Comparison of ENCODE assay signal across 9 cellular contexts in the genomic region with DNA sequence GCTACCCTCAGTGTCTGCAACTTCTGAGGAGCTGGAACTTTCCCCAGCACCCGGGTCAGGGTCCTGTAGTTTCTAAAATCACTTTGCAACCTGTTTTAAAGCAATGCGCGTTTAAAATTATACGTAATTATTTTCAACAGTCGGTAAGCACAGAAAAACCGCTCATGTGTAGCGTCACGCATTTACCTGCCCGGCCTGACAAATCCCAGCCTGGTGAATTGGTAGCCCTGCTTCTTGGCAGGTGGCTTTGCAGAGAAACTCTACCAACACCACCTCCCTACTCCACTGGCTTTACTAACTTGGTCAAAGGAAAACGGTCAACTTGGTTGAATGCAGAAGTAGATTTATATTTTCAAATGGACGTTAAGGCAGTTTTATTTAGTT. TPM values are rescaled to one million over a fixed set of nuclear protein-coding genes. Genes with fewer than 3 reads are reported as not detected.
DNase-seq lines count a peak whose midpoint lies in the region; ATAC-seq and TF ChIP-seq lines count a peak whose summit lies in the region.
"Had no signal": no experiment of that assay in that cellular context is flagged by ENCODE, and none has a peak within 500 bp of the region (broad histone marks: within the 10 kb centered on the region; RNA-seq: fewer than 3 reads in every experiment).

No MANE protein-coding gene starts in this region.

- H3K4me3 Mint-ChIP-seq in activated CD4-positive, alpha-beta T cell treated with anti-CD3 and anti-CD28 coated beads for 36 hours: peak overlapping the region; percentile 66
- H3K4me3 Mint-ChIP-seq in activated naive CD8-positive, alpha-beta T cell treated with anti-CD3 and anti-CD28 coated beads, Interleukin-2, amount 50 U/mL, for 24 hours: peak overlapping the region; percentile 82

- H3K4me3 ChIP-seq in right lobe of liver (peak overlapping the region; percentile 42 to 56 (median 55)), upper lobe of left lung (peak overlapping the region; percentile 47 to 64 (median 58))

- no peaks in the 10 kb centered on the region for H3K9me3 Mint-ChIP-seq in activated CD4-positive, alpha-beta T cell treated with anti-CD3 and anti-CD28 coated beads for 36 hours (ENCODE audit: low read depth)
- peaks cover 4% of the 10 kb centered on the region for H3K9me3 Mint-ChIP-seq in activated naive CD8-positive, alpha-beta T cell treated with anti-CD3 and anti-CD28 coated beads, Interleukin-2, amount 50 U/mL, for 24 hours

- intact Hi-C loops in activated CD4-positive, alpha-beta T cell treated with anti-CD3 and anti-CD28 coated beads for 36 hours (cut with DNase I, micrococcal nuclease): no loop called here
- intact Hi-C loops in right lobe of liver (cut with DNase I): no loop called here

- WGBS in right lobe of liver (ENCODE audit: insufficient coverage, low coverage, low lambda C conversion rate, missing lambda C conversion rate): 13% methylated on average over 11 of the region's 11 CpGs
- 34 to 42% methylated on average over 10 to 11 of the region's 11 CpGs for WGBS in upper lobe of left lung, 2 donors

- CTCF ChIA-PET in activated CD4-positive, alpha-beta T cell treated with anti-CD3 and anti-CD28 coated beads for 36 hours (lab: Charles Lee): no interaction called here

- H3K27ac Mint-ChIP-seq in activated CD4-positive, alpha-beta T cell treated with anti-CD3 and anti-CD28 coated beads for 36 hours: no peak overlapping the region
- peak overlapping the region; percentile 86 for H3K27ac Mint-ChIP-seq in activated naive CD8-positive, alpha-beta T cell treated with anti-CD3 and anti-CD28 coated beads, Interleukin-2, amount 50 U/mL, for 24 hours

- no peak for TF ChIP-seq POLR2A in right lobe of liver (IDR thresholded peaks at IDR 0.05)
- no peak for TF ChIP-seq POLR2A in upper lobe of left lung (IDR thresholded peaks at IDR 0.05)

- TF ChIP-seq CTCF in right lobe of liver (IDR thresholded peaks at IDR 0.05) (no peak), upper lobe of left lung (IDR thresholded peaks at IDR 0.05) (no peak), GM10266 (IDR thresholded peaks at IDR 0.05; ENCODE audit: control insufficient read depth, insufficient read depth, low read depth, missing control alignments) (no peak)

- H3K27me3 ChIP-seq in right lobe of liver (no peaks in the 10 kb centered on the region), upper lobe of left lung (no peaks in the 10 kb centered on the region)

- H3K36me3 Mint-ChIP-seq in activated CD4-positive, alpha-beta T cell treated with anti-CD3 and anti-CD28 coated beads for 36 hours (ENCODE audit: low read depth): no peaks in the 10 kb centered on the region
- no peaks in the 10 kb centered on the region for H3K36me3 Mint-ChIP-seq in activated naive CD8-positive, alpha-beta T cell treated with anti-CD3 and anti-CD28 coated beads, Interleukin-2, amount 50 U/mL, for 24 hours (ENCODE audit: low read depth)

- TF ChIP-seq EP300 in upper lobe of left lung (IDR thresholded peaks at IDR 0.05): no peak

- POLR2A ChIA-PET in activated CD4-positive, alpha-beta T cell treated with anti-CD3 and anti-CD28 coated beads for 36 hours (lab: Charles Lee): no interaction called here

- DNase-seq in activated CD4-positive, alpha-beta T cell treated with anti-CD3 and anti-CD28 coated beads for 36 hours: no peak
- DNase-seq in activated CD4-positive, alpha-beta T cell treated with anti-CD3 and anti-CD28 coated beads, Interleukin-2, amount 50 U/mL, for 4 hours: no peak
- peak; percentile 8 for DNase-seq in activated naive CD8-positive, alpha-beta T cell treated with anti-CD3 and anti-CD28 coated beads, Interleukin-2, amount 50 U/mL, for 24 hours
- DNase-seq in right lobe of liver: no peak
- peak in 1 of 2 donors; percentile 58 for DNase-seq in upper lobe of left lung
- DNase-seq in GM10266 (ENCODE audit: extremely low spot score): no peak

- peaks cover 35% of the 10 kb centered on the region for H3K27me3 Mint-ChIP-seq in activated CD4-positive, alpha-beta T cell treated with anti-CD3 and anti-CD28 coated beads for 36 hours
- H3K27me3 Mint-ChIP-seq in activated naive CD8-positive, alpha-beta T cell treated with anti-CD3 and anti-CD28 coated beads, Interleukin-2, amount 50 U/mL, for 24 hours: peaks cover 34% of the 10 kb centered on the region

- H3K27ac ChIP-seq in right lobe of liver (no peak overlapping the region), upper lobe of left lung (peak overlapping the region; percentile 74 to 93 (median 87))

- H3K9me3 ChIP-seq in right lobe of liver: no peaks in the 10 kb centered on the region
- no peaks in the 10 kb centered on the region for H3K9me3 ChIP-seq in upper lobe of left lung

- no peaks in the 10 kb centered on the region for H3K36me3 ChIP-seq in right lobe of liver
- no peaks in the 10 kb centered on the region for H3K36me3 ChIP-seq in upper lobe of left lung

- peaks cover 10% of the 10 kb centered on the region for H3K4me1 Mint-ChIP-seq in activated CD4-positive, alpha-beta T cell treated with anti-CD3 and anti-CD28 coated beads for 36 hours
- H3K4me1 Mint-ChIP-seq in activated naive CD8-positive, alpha-beta T cell treated with anti-CD3 and anti-CD28 coated beads, Interleukin-2, amount 50 U/mL, for 24 hours: peaks cover 18% of the 10 kb centered on the region

- ATAC-seq in activated CD4-positive, alpha-beta T cell treated with anti-CD3 and anti-CD28 coated beads for 36 hours: no peak
- ATAC-seq in HG03342 (IDR thresholded peaks at IDR 0.05; ENCODE audit: unreplicated experiment) (peak; percentile 4), right lobe of liver (peak in 3 of 4 donors; percentile 15 to 43 (median 37)), upper lobe of left lung (ENCODE audit: low FRiP score in 2 of 2) (no peak)
- ATAC-seq in activated naive CD8-positive, alpha-beta T cell treated with anti-CD3 and anti-CD28 coated beads, Interleukin-2, amount 50 U/mL, for 24 hours: peak; percentile 13
- no peak for ATAC-seq in activated CD4-positive, CD25-positive, alpha-beta regulatory T cell treated with anti-CD3 and anti-CD28 coated beads, Interleukin-2, amount 50 U/mL, for 24 hours

- peaks cover 0 to 7% (median 0%) of the 10 kb centered on the region in 4 donors for H3K4me1 ChIP-seq in right lobe of liver
- peaks cover 0 to 14% (median 5%) of the 10 kb centered on the region in 4 donors for H3K4me1 ChIP-seq in upper lobe of left lung

RNA-seq across cellular contexts. Expression of a gene that starts 0.7 kb away (rescaled TPM):
- not detected for total RNA-seq in activated CD4-positive, alpha-beta T cell treated with anti-CD3 and anti-CD28 coated beads for 36 hours
- under 1 TPM in 4 of 6 experiments, not detected in 2; 0.06 to 0.84 (median 0.27) TPM for total RNA-seq in right lobe of liver
- 10 to 100 TPM in 3 of 6 donors, 1 to 10 TPM in 3; 7.6 to 29.3 (median 11.4) TPM for total RNA-seq in upper lobe of left lung
- total RNA-seq: Daoy had no signal

Comparison
In these comparisons a context has a peak if more than half of its experiments do, and no peak if none do; other contexts are left out.
1. ATAC-seq: peak in HG03342 (single experiment), activated naive CD8-positive, alpha-beta T cell treated with anti-CD3 and anti-CD28 coated beads, Interleukin-2, amount 50 U/mL, for 24 hours (single experiment) and right lobe of liver (3 of 4); none in activated CD4-positive, alpha-beta T cell treated with anti-CD3 and anti-CD28 coated beads for 36 hours (single experiment), upper lobe of left lung (0 of 2) and activated CD4-positive, CD25-positive, alpha-beta regulatory T cell treated with anti-CD3 and anti-CD28 coated beads, Interleukin-2, amount 50 U/mL, for 24 hours (0 of 2).
2. H3K27ac ChIP-seq: peak in upper lobe of left lung (4 of 4); none in right lobe of liver (0 of 3).
3. RNA of a gene that starts 0.7 kb away (total RNA-seq): 7.6 to 29.3 TPM in upper lobe of left lung; 0.06 to 0.84 TPM in right lobe of liver and not detected in activated CD4-positive, alpha-beta T cell treated with anti-CD3 and anti-CD28 coated beads for 36 hours; every median in the first group is over 4 times any median in the second.